20 cellular contexts compared by ENCODE assay signal in the genomic region with DNA sequence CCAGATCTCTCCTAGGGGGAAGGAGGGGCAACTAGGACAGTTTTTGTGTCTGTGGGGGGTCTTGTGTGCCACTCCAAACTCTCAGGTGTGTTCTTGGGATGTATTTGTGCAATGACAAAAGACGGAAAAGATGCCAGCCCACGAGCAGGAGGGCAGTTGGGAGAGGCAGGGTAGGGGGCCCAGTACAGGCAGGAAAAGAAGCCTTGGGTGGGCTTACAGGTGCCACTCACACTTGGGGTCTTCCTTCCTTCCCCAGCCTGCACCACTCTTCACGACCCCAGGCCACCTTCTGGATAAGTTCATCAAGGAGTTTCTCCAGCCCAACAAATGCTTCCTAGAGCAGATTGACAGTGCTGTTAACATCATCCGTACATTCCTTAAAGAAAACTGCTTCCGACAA. TPM values are rescaled to one million over a fixed set of nuclear protein-coding genes. Genes with fewer than 3 reads are reported as not detected.
DNase-seq lines count a peak whose midpoint lies in the region; ATAC-seq and TF ChIP-seq lines count a peak whose summit lies in the region.
"Had no signal": no experiment of that assay in that cellular context is flagged by ENCODE, and none has a peak within 500 bp of the region (broad histone marks: within the 10 kb centered on the region; RNA-seq: fewer than 3 reads in every experiment).

No MANE protein-coding gene starts in this region.

- H4K20me1 ChIP-seq in H9 (ENCODE audit: control insufficient read depth, insufficient read depth, insufficient read length): no peaks in the 10 kb centered on the region
- H4K20me1 ChIP-seq: BLaER1 treated with 17β-estradiol and CSF1 and Interleukin-3, amounts not matched to agents 10 nM and 100 nM had no signal

- H3K4me1 ChIP-seq in H9 (ENCODE audit: insufficient read depth, low read length): no peaks in the 10 kb centered on the region
- H3K4me1 ChIP-seq: Caco-2 had no signal

- no peak overlapping the region for H2AK5ac ChIP-seq in H9 (ENCODE audit: insufficient read length, low read length)

- ATAC-seq in activated CD4-positive, alpha-beta T cell treated with anti-CD3 and anti-CD28 coated beads for 36 hours: no peak
- ATAC-seq in left lobe of liver: no peak
- ATAC-seq: CD8-positive, alpha-beta T cell had no signal

- no peaks in the 10 kb centered on the region for H3K4me1 Mint-ChIP-seq in activated CD4-positive, alpha-beta T cell treated with anti-CD3 and anti-CD28 coated beads for 36 hours
- H3K4me1 Mint-ChIP-seq in activated naive CD4-positive, alpha-beta T cell treated with anti-CD3 and anti-CD28 coated beads for 36 hours (ENCODE audit: low read depth): no peaks in the 10 kb centered on the region
- no peaks in the 10 kb centered on the region for H3K4me1 Mint-ChIP-seq in activated naive CD4-positive, alpha-beta T cell treated with anti-CD3 and anti-CD28 coated beads, Interleukin-2, amount 10 ng/mL, durations not matched to agents 7 days and 5 days
- 0 out of 4 replicates have a peak, but pooled peaks cover 0 to 2% of the 10 kb centered on the region in 2 experiments for H3K4me1 Mint-ChIP-seq in H9

- H3K18ac ChIP-seq in H9 (ENCODE audit: insufficient read length, low read depth, low read length): no peak overlapping the region

- CTCF ChIA-PET in activated CD4-positive, alpha-beta T cell treated with anti-CD3 and anti-CD28 coated beads for 36 hours (lab: Charles Lee): interaction anchor here (5.2 kb wide), 1 partner anchor 11 kb away, joined by 44 read pairs; no protein-coding TSS in a partner anchor
- CTCF ChIA-PET in activated naive CD4-positive, alpha-beta T cell treated with anti-CD3 and anti-CD28 coated beads for 36 hours (lab: Charles Lee): interaction anchor here (1.1 kb wide), 1 partner anchor 9 kb away, joined by 5 read pairs; no protein-coding TSS in a partner anchor
- CTCF ChIA-PET in activated naive CD4-positive, alpha-beta T cell treated with anti-CD3 and anti-CD28 coated beads, Interleukin-2, amount 10 ng/mL, durations not matched to agents 7 days and 5 days (lab: Charles Lee): interaction anchor here (1.4 to 2.1 kb wide), 2 partner anchors 10 to 102 kb away, joined by 3 to 22 read pairs; no protein-coding TSS in a partner anchor

- peak overlapping the region; percentile 10 for H3K27ac Mint-ChIP-seq in activated CD4-positive, alpha-beta T cell treated with anti-CD3 and anti-CD28 coated beads for 36 hours
- peak overlapping the region; percentile 50 for H3K27ac Mint-ChIP-seq in activated naive CD4-positive, alpha-beta T cell treated with anti-CD3 and anti-CD28 coated beads for 36 hours
- H3K27ac Mint-ChIP-seq in activated naive CD4-positive, alpha-beta T cell treated with anti-CD3 and anti-CD28 coated beads, Interleukin-2, amount 10 ng/mL, durations not matched to agents 7 days and 5 days: no peak overlapping the region
- H3K27ac Mint-ChIP-seq in H9: no peak overlapping the region
- H3K27ac Mint-ChIP-seq: B cell; CD4-positive, alpha-beta T cell; CD8-positive, alpha-beta T cell had no signal

- no peak overlapping the region for H3K56ac ChIP-seq in H9 (ENCODE audit: insufficient read length, low read depth, low read length)

- H3K27ac ChIP-seq in H9 (ENCODE audit: insufficient read length, low read depth, low read length): no peak overlapping the region
- H3K27ac ChIP-seq: 22Rv1; A549; BLaER1 treated with 17β-estradiol and CSF1 and Interleukin-3, amounts not matched to agents 10 nM and 100 nM; C4-2B had no signal

- peaks cover 1% of the 10 kb centered on the region for H3K9me3 Mint-ChIP-seq in activated CD4-positive, alpha-beta T cell treated with anti-CD3 and anti-CD28 coated beads for 36 hours (ENCODE audit: low read depth)
- H3K9me3 Mint-ChIP-seq in activated naive CD4-positive, alpha-beta T cell treated with anti-CD3 and anti-CD28 coated beads for 36 hours: no peaks in the 10 kb centered on the region
- H3K9me3 Mint-ChIP-seq in activated naive CD4-positive, alpha-beta T cell treated with anti-CD3 and anti-CD28 coated beads, Interleukin-2, amount 10 ng/mL, durations not matched to agents 7 days and 5 days: peaks cover 2% of the 10 kb centered on the region
- peaks cover 4 to 6% of the 10 kb centered on the region in 2 experiments for H3K9me3 Mint-ChIP-seq in H9
- H3K9me3 Mint-ChIP-seq: CD4-positive, alpha-beta T cell; CD8-positive, alpha-beta T cell had no signal

- no peak overlapping the region for H2AFZ ChIP-seq in H9 (ENCODE audit: low read length)

- no peak overlapping the region for H3K23ac ChIP-seq in H9 (ENCODE audit: insufficient read length, low read depth, low read length)

- H3K27me3 Mint-ChIP-seq in activated CD4-positive, alpha-beta T cell treated with anti-CD3 and anti-CD28 coated beads for 36 hours: no peaks in the 10 kb centered on the region
- no peaks in the 10 kb centered on the region for H3K27me3 Mint-ChIP-seq in activated naive CD4-positive, alpha-beta T cell treated with anti-CD3 and anti-CD28 coated beads for 36 hours (ENCODE audit: low read depth)
- no peaks in the 10 kb centered on the region for H3K27me3 Mint-ChIP-seq in activated naive CD4-positive, alpha-beta T cell treated with anti-CD3 and anti-CD28 coated beads, Interleukin-2, amount 10 ng/mL, durations not matched to agents 7 days and 5 days
- H3K27me3 Mint-ChIP-seq in H9 (ENCODE audit: low read depth): peaks cover 25% of the 10 kb centered on the region
- H3K27me3 Mint-ChIP-seq: B cell; CD4-positive, alpha-beta T cell had no signal

- no peak overlapping the region; the same call in 1 of the 2 replicates for H3K14ac ChIP-seq in H9 (ENCODE audit: insufficient read depth, low read length)

- H3K79me2 ChIP-seq in H9 (ENCODE audit: insufficient read depth, low read length): no peaks in the 10 kb centered on the region

- no peak overlapping the region for H3K9ac ChIP-seq in H9 (ENCODE audit: extremely low read depth, insufficient read length, low read length)
- H3K9ac ChIP-seq: BLaER1 treated with 17β-estradiol and CSF1 and Interleukin-3, amounts not matched to agents 10 nM and 100 nM had no signal

- DNase-seq in activated CD4-positive, alpha-beta T cell treated with anti-CD3 and anti-CD28 coated beads for 36 hours: no peak
- no peak for DNase-seq in activated CD4-positive, alpha-beta T cell treated with anti-CD3 and anti-CD28 coated beads, Interleukin-2, amount 50 U/mL, for 4 hours
- no peak for DNase-seq in activated naive CD4-positive, alpha-beta T cell treated with anti-CD3 and anti-CD28 coated beads for 36 hours
- no peak for DNase-seq in activated naive CD4-positive, alpha-beta T cell treated with anti-CD3 and anti-CD28 coated beads, Interleukin-2, amount 10 ng/mL, durations not matched to agents 7 days and 5 days
- peak; percentile 5 for DNase-seq in H9
- peak; percentile 24 for DNase-seq in left lobe of liver (ENCODE audit: low spot score)
- DNase-seq in NCI-H2171 (lab: John Stamatoyannopoulos, UW): no peak
- no peak for DNase-seq in amniotic stem cell (lab: John Stamatoyannopoulos, UW)
- DNase-seq: AML-193; Calu3; CD4-positive, alpha-beta T cell; CD8-positive, alpha-beta T cell; DMS79 treated with DMSO at 0.1 percent for 48 hours; GF-D8 had no signal

- no peak overlapping the region for H4K5ac ChIP-seq in H9 (ENCODE audit: insufficient read length, low read depth, low read length)

- H3K79me1 ChIP-seq in H9 (ENCODE audit: insufficient read depth, low read depth, low read length, poor library complexity, severe bottlenecking): no peaks in the 10 kb centered on the region

- no peak overlapping the region for H3T11ph ChIP-seq in H9 (ENCODE audit: low read length)

- H2BK12ac ChIP-seq in H9 (ENCODE audit: insufficient read length, low read depth, low read length): no peak overlapping the region

- no peak overlapping the region for H3K4me2 ChIP-seq in H9 (ENCODE audit: insufficient read depth, insufficient read length, low read length)
- H3K4me2 ChIP-seq: A549; BLaER1 treated with 17β-estradiol and CSF1 and Interleukin-3, amounts not matched to agents 10 nM and 100 nM had no signal

- H2BK5ac ChIP-seq in H9 (ENCODE audit: insufficient read length, low read length): no peak overlapping the region

- H3K36me3 Mint-ChIP-seq in activated CD4-positive, alpha-beta T cell treated with anti-CD3 and anti-CD28 coated beads for 36 hours (ENCODE audit: low read depth): peaks cover 79% of the 10 kb centered on the region
- H3K36me3 Mint-ChIP-seq in activated naive CD4-positive, alpha-beta T cell treated with anti-CD3 and anti-CD28 coated beads for 36 hours (ENCODE audit: low read depth): peaks cover 66% of the 10 kb centered on the region
- H3K36me3 Mint-ChIP-seq in activated naive CD4-positive, alpha-beta T cell treated with anti-CD3 and anti-CD28 coated beads, Interleukin-2, amount 10 ng/mL, durations not matched to agents 7 days and 5 days: peaks cover 84% of the 10 kb centered on the region
- H3K36me3 Mint-ChIP-seq in H9 (ENCODE audit: insufficient read depth in 1 of 3, low read depth in 3 of 3): peaks cover 0 to 4% (median 0%) of the 10 kb centered on the region in 3 experiments; a peak in 2 of 7 replicates

- no peak overlapping the region for H3K4me3 Mint-ChIP-seq in activated CD4-positive, alpha-beta T cell treated with anti-CD3 and anti-CD28 coated beads for 36 hours
- H3K4me3 Mint-ChIP-seq in activated naive CD4-positive, alpha-beta T cell treated with anti-CD3 and anti-CD28 coated beads for 36 hours: no peak overlapping the region
- H3K4me3 Mint-ChIP-seq in activated naive CD4-positive, alpha-beta T cell treated with anti-CD3 and anti-CD28 coated beads, Interleukin-2, amount 10 ng/mL, durations not matched to agents 7 days and 5 days: no peak overlapping the region
- no peak overlapping the region for H3K4me3 Mint-ChIP-seq in H9
- H3K4me3 Mint-ChIP-seq: B cell; CD4-positive, alpha-beta T cell; CD8-positive, alpha-beta T cell had no signal

- no peaks in the 10 kb centered on the region for H3K9me3 ChIP-seq in H9 (ENCODE audit: control insufficient read depth, low read depth, low read length)
- H3K9me3 ChIP-seq: A549, Caco-2 had no signal

- no peak overlapping the region for H2BK120ac ChIP-seq in H9 (ENCODE audit: low read depth, low read length, poor library complexity, severe bottlenecking)

- no peak overlapping the region for H3K4ac ChIP-seq in H9 (ENCODE audit: low read depth, low read length)

- no CpG with 5 or more reads among the region's 5 CpGs for WGBS in H9 (ENCODE audit: extremely low coverage, insufficient read length, low lambda C conversion rate)

- no peak overlapping the region; the same call in 1 of the 2 replicates for H2BK15ac ChIP-seq in H9 (ENCODE audit: low read depth, low read length)

- intact Hi-C loops in activated CD4-positive, alpha-beta T cell treated with anti-CD3 and anti-CD28 coated beads for 36 hours (cut with DNase I, micrococcal nuclease): no loop called here
- intact Hi-C loops in activated naive CD4-positive, alpha-beta T cell treated with anti-CD3 and anti-CD28 coated beads for 36 hours (cut with micrococcal nuclease): no loop called here

- no peak overlapping the region for H2BK20ac ChIP-seq in H9 (ENCODE audit: low read depth, low read length, poor library complexity, severe bottlenecking)

- TF ChIP-seq CTCF in H9 (conservative IDR thresholded peaks at IDR 0.05): no peak

- no peaks in the 10 kb centered on the region for H3K23me2 ChIP-seq in H9 (ENCODE audit: insufficient read length, low read depth, low read length, poor library complexity, severe bottlenecking)

- no peak overlapping the region for H4K8ac ChIP-seq in H9 (replicated peaks; ENCODE audit: insufficient read length, low read depth, low read length)

- H3K27me3 ChIP-seq in H9 (ENCODE audit: insufficient read depth, low read length): no peaks in the 10 kb centered on the region
- H3K27me3 ChIP-seq: BLaER1 treated with 17β-estradiol and CSF1 and Interleukin-3, amounts not matched to agents 10 nM and 100 nM had no signal

- no peak overlapping the region for H4K91ac ChIP-seq in H9 (ENCODE audit: insufficient read length, low read depth, low read length)

- POLR2A ChIA-PET in activated CD4-positive, alpha-beta T cell treated with anti-CD3 and anti-CD28 coated beads for 36 hours (lab: Charles Lee): no interaction called here

RNA-seq across cellular contexts. Expression of a gene that starts 24.4 kb away (rescaled TPM):
- total RNA-seq in activated CD4-positive, alpha-beta T cell treated with anti-CD3 and anti-CD28 coated beads for 36 hours: 100 to 1,000 TPM; 148 to 278 TPM
- 100 to 1,000 TPM; 191 to 196 TPM for total RNA-seq in activated naive CD4-positive, alpha-beta T cell treated with anti-CD3 and anti-CD28 coated beads for 36 hours
- total RNA-seq in H9 (2021) (not detected in 2 replicates), left lobe of liver (6.4 TPM)

RNA-seq across cellular contexts. Expression of a gene that starts 53.9 kb away (rescaled TPM):
- 10 to 100 TPM; 12.0 to 12.9 TPM for total RNA-seq in activated CD4-positive, alpha-beta T cell treated with anti-CD3 and anti-CD28 coated beads for 36 hours
- 10 to 100 TPM in 1 of 2 experiments, 1 to 10 TPM in 1; 8.3 to 10.7 TPM for total RNA-seq in activated naive CD4-positive, alpha-beta T cell treated with anti-CD3 and anti-CD28 coated beads for 36 hours
- total RNA-seq in H9 (2021): 3.0 and 3.5 TPM in 2 replicates
- 24.5 TPM for total RNA-seq in left lobe of liver
- total RNA-seq: Caco-2, Calu3 had no signal

Comparison
In these comparisons a context has a peak if more than half of its experiments do, and no peak if none do; other contexts are left out.
1. H3K27ac Mint-ChIP-seq: peak in activated CD4-positive, alpha-beta T cell treated with anti-CD3 and anti-CD28 coated beads for 36 hours (single experiment) and activated naive CD4-positive, alpha-beta T cell treated with anti-CD3 and anti-CD28 coated beads for 36 hours (single experiment); none in activated naive CD4-positive, alpha-beta T cell treated with anti-CD3 and anti-CD28 coated beads, Interleukin-2, amount 10 ng/mL, durations not matched to agents 7 days and 5 days (single experiment) and H9 (0 of 3).
2. DNase-seq: peak in H9 (single experiment) and left lobe of liver (single experiment); none in activated CD4-positive, alpha-beta T cell treated with anti-CD3 and anti-CD28 coated beads for 36 hours (single experiment), activated CD4-positive, alpha-beta T cell treated with anti-CD3 and anti-CD28 coated beads, Interleukin-2, amount 50 U/mL, for 4 hours (0 of 2), activated naive CD4-positive, alpha-beta T cell treated with anti-CD3 and anti-CD28 coated beads for 36 hours (single experiment), activated naive CD4-positive, alpha-beta T cell treated with anti-CD3 and anti-CD28 coated beads, Interleukin-2, amount 10 ng/mL, durations not matched to agents 7 days and 5 days (single experiment), NCI-H2171 (single experiment) and amniotic stem cell (single experiment).
3. RNA of a gene that starts 24.4 kb away (total RNA-seq): 148 to 278 TPM in activated CD4-positive, alpha-beta T cell treated with anti-CD3 and anti-CD28 coated beads for 36 hours and 191 to 196 TPM in activated naive CD4-positive, alpha-beta T cell treated with anti-CD3 and anti-CD28 coated beads for 36 hours; 6.4 TPM in left lobe of liver (single experiment) and not detected in H9; every median in the first group is over 10 times any median in the second.